Comparison of ENCODE assay signal across 12 cellular contexts in genomic region chr1:160708821-160709220, GRCh38. TPM values are rescaled to one million over a fixed set of nuclear protein-coding genes. Genes with fewer than 3 reads are reported as not detected.
DNase-seq lines count a peak whose midpoint lies in the region; ATAC-seq lines count a peak whose summit lies in the region.
"Had no signal": no experiment of that assay in that cellular context is flagged by ENCODE, and none has a peak within 500 bp of the region (broad histone marks: within the 10 kb centered on the region; RNA-seq: fewer than 3 reads in every experiment).

No MANE protein-coding gene starts in this region.

- peak; percentile 75 for DNase-seq in activated CD8-positive, alpha-beta memory T cell treated with anti-CD3 and anti-CD28 coated beads for 24 hours
- no peak for DNase-seq in activated CD8-positive, alpha-beta memory T cell treated with anti-CD3 and anti-CD28 coated beads, Interleukin-2, amount 50 U/mL, for 48 hours
- peak; percentile 80 for DNase-seq in activated CD4-positive, alpha-beta T cell treated with anti-CD3 and anti-CD28 coated beads, Interleukin-2, amount 10 ng/mL, durations not matched to agents 24 days and 14 days
- no peak for DNase-seq in stimulated activated effector memory CD8-positive, alpha-beta T cell treated with anti-CD3 and anti-CD28 coated beads, Interleukin-12 subunit alpha, Interleukin-12 subunit beta, amount 100 ng/mL, for 72 hours (ENCODE audit: low spot score in 2 of 2)
- DNase-seq in EL: no peak
- DNase-seq in left colon: no peak
- no peak for DNase-seq in NCI-H1436 treated with DMSO at 0.1 percent for 48 hours (lab: John Stamatoyannopoulos, UW)
- DNase-seq: ACHN, NCI-H69, occipital lobe had no signal

- H3K36me3 Mint-ChIP-seq in activated CD4-positive, alpha-beta T cell treated with anti-CD3 and anti-CD28 coated beads, Interleukin-2, amount 10 ng/mL, durations not matched to agents 24 days and 14 days (ENCODE audit: low read depth): peaks cover 26% of the 10 kb centered on the region
- H3K36me3 Mint-ChIP-seq in stimulated activated effector memory CD8-positive, alpha-beta T cell treated with anti-CD3 and anti-CD28 coated beads, Interleukin-12 subunit alpha, Interleukin-12 subunit beta, amount 100 ng/mL, for 72 hours: no peaks in the 10 kb centered on the region

- ATAC-seq in HG02759 (IDR thresholded peaks at IDR 0.05; ENCODE audit: unreplicated experiment) (peak; percentile 41), left colon (no peak)
- ATAC-seq in stimulated activated effector memory CD8-positive, alpha-beta T cell treated with anti-CD3 and anti-CD28 coated beads, Interleukin-12 subunit alpha, Interleukin-12 subunit beta, amount 100 ng/mL, for 72 hours: peak; percentile 63

- no peaks in the 10 kb centered on the region for H3K27me3 Mint-ChIP-seq in activated CD4-positive, alpha-beta T cell treated with anti-CD3 and anti-CD28 coated beads, Interleukin-2, amount 10 ng/mL, durations not matched to agents 24 days and 14 days
- H3K27me3 Mint-ChIP-seq: dendritic cell treated with granulocyte-macrophage colony-stimulating factor and Interleukin-4, amounts not matched to agents 40 ng/mL and 50 ng/mL, for 4 days had no signal

- H3K4me3 Mint-ChIP-seq in activated CD4-positive, alpha-beta T cell treated with anti-CD3 and anti-CD28 coated beads, Interleukin-2, amount 10 ng/mL, durations not matched to agents 24 days and 14 days: no peak overlapping the region
- no peak overlapping the region for H3K4me3 Mint-ChIP-seq in stimulated activated effector memory CD8-positive, alpha-beta T cell treated with anti-CD3 and anti-CD28 coated beads, Interleukin-12 subunit alpha, Interleukin-12 subunit beta, amount 100 ng/mL, for 72 hours
- H3K4me3 Mint-ChIP-seq: dendritic cell treated with granulocyte-macrophage colony-stimulating factor and Interleukin-4, amounts not matched to agents 40 ng/mL and 50 ng/mL, for 4 days had no signal

- no peak overlapping the region for H3K27ac Mint-ChIP-seq in activated CD4-positive, alpha-beta T cell treated with anti-CD3 and anti-CD28 coated beads, Interleukin-2, amount 10 ng/mL, durations not matched to agents 24 days and 14 days
- H3K27ac Mint-ChIP-seq in stimulated activated effector memory CD8-positive, alpha-beta T cell treated with anti-CD3 and anti-CD28 coated beads, Interleukin-12 subunit alpha, Interleukin-12 subunit beta, amount 100 ng/mL, for 72 hours: no peak overlapping the region
- H3K27ac Mint-ChIP-seq: dendritic cell treated with granulocyte-macrophage colony-stimulating factor and Interleukin-4, amounts not matched to agents 40 ng/mL and 50 ng/mL, for 4 days had no signal

- peaks cover 45% of the 10 kb centered on the region for H3K4me1 Mint-ChIP-seq in activated CD4-positive, alpha-beta T cell treated with anti-CD3 and anti-CD28 coated beads, Interleukin-2, amount 10 ng/mL, durations not matched to agents 24 days and 14 days
- peaks cover 38% of the 10 kb centered on the region for H3K4me1 Mint-ChIP-seq in stimulated activated effector memory CD8-positive, alpha-beta T cell treated with anti-CD3 and anti-CD28 coated beads, Interleukin-12 subunit alpha, Interleukin-12 subunit beta, amount 100 ng/mL, for 72 hours

- intact Hi-C loops in activated CD4-positive, alpha-beta T cell treated with anti-CD3 and anti-CD28 coated beads, Interleukin-2, amount 10 ng/mL, durations not matched to agents 24 days and 14 days (cut with micrococcal nuclease): loop anchor here (2.0 kb wide), 1 partner anchor 68 kb away; no protein-coding TSS in a partner anchor
- intact Hi-C loops in left colon (cut with DNase I, micrococcal nuclease): no loop called here

- H3K9me3 Mint-ChIP-seq in activated CD4-positive, alpha-beta T cell treated with anti-CD3 and anti-CD28 coated beads, Interleukin-2, amount 10 ng/mL, durations not matched to agents 24 days and 14 days: no peaks in the 10 kb centered on the region
- H3K9me3 Mint-ChIP-seq in stimulated activated effector memory CD8-positive, alpha-beta T cell treated with anti-CD3 and anti-CD28 coated beads, Interleukin-12 subunit alpha, Interleukin-12 subunit beta, amount 100 ng/mL, for 72 hours: no peaks in the 10 kb centered on the region
- H3K9me3 Mint-ChIP-seq: dendritic cell treated with granulocyte-macrophage colony-stimulating factor and Interleukin-4, amounts not matched to agents 40 ng/mL and 50 ng/mL, for 4 days had no signal

RNA-seq across cellular contexts. Expression of gene CD48, which starts 2.8 kb away (rescaled TPM):
- total RNA-seq in activated CD4-positive, alpha-beta T cell treated with anti-CD3 and anti-CD28 coated beads, Interleukin-2, amount 10 ng/mL, durations not matched to agents 24 days and 14 days: 206 and 208 TPM in 2 replicates
- 1 to 10 TPM; 2.2 to 7.4 TPM for total RNA-seq in left colon

RNA-seq across cellular contexts. Expression of gene SLAMF7, which starts 30.2 kb away (rescaled TPM):
- 18.4 and 20.7 TPM in 2 replicates for total RNA-seq in activated CD4-positive, alpha-beta T cell treated with anti-CD3 and anti-CD28 coated beads, Interleukin-2, amount 10 ng/mL, durations not matched to agents 24 days and 14 days
- 10 to 100 TPM in 1 of 2 donors, 1 to 10 TPM in 1; 2.2 to 12.9 TPM for total RNA-seq in left colon
- total RNA-seq: occipital lobe had no signal

Comparison
In these comparisons a context has a peak if more than half of its experiments do, and no peak if none do; other contexts are left out.
1. DNase-seq: peak in activated CD8-positive, alpha-beta memory T cell treated with anti-CD3 and anti-CD28 coated beads for 24 hours (single experiment) and activated CD4-positive, alpha-beta T cell treated with anti-CD3 and anti-CD28 coated beads, Interleukin-2, amount 10 ng/mL, durations not matched to agents 24 days and 14 days (single experiment); none in activated CD8-positive, alpha-beta memory T cell treated with anti-CD3 and anti-CD28 coated beads, Interleukin-2, amount 50 U/mL, for 48 hours (single experiment), stimulated activated effector memory CD8-positive, alpha-beta T cell treated with anti-CD3 and anti-CD28 coated beads, Interleukin-12 subunit alpha, Interleukin-12 subunit beta, amount 100 ng/mL, for 72 hours (0 of 2), EL (single experiment), left colon (0 of 2) and NCI-H1436 treated with DMSO at 0.1 percent for 48 hours (single experiment).
2. RNA of gene CD48, which starts 2.8 kb away (total RNA-seq): 206 to 208 TPM in activated CD4-positive, alpha-beta T cell treated with anti-CD3 and anti-CD28 coated beads, Interleukin-2, amount 10 ng/mL, durations not matched to agents 24 days and 14 days; 2.2 to 7.4 TPM in left colon; every median in the first group is over 10 times any median in the second.